In the genomic region with DNA sequence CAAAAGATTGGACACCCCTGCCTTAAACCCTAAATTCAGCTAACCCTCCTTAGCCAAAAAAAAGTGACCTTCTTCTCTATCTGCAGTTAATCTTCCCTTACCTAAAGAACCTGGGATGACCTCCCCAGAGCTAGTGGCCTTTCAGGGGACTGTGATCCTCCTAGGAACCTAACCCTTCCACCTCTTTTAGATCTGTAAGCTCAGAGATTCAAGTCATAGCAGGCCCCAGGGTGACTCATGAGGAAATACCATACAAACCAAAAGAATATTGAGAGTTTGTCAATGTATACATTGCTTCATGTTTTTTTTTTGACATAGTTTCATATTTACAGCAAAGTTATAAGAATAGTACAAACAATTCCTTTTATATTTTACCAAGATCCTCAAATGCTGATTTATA, we compare ENCODE assay signal across 12 cellular contexts. TPM values are rescaled to one million over a fixed set of nuclear protein-coding genes. Genes with fewer than 3 reads are reported as not detected.
A peak's percentile ranks its signal among the peaks of the same experiment; 100 is the strongest.
DNase-seq lines count a peak whose midpoint lies in the region; ATAC-seq, FAIRE-seq and TF ChIP-seq lines count a peak whose summit lies in the region.
"Had no signal": no experiment of that assay in that cellular context is flagged by ENCODE, and none has a peak within 500 bp of the region (broad histone marks: within the 10 kb centered on the region; RNA-seq: fewer than 3 reads in every experiment).

No MANE protein-coding gene starts in this region.

- H3K4ac ChIP-seq in mesenchymal stem cell (ENCODE audit: low read depth in 1 of 2, low read length in 2 of 2), result no peak overlapping the region

- TF ChIP-seq CTCF in astrocyte (IDR thresholded peaks at IDR 0.05; ENCODE audit: insufficient read depth, low read depth, low read length) (no peak), ascending aorta (IDR thresholded peaks at IDR 0.05) (no peak), left lung (IDR thresholded peaks at IDR 0.05) (no peak)

- H3K27ac Mint-ChIP-seq in astrocyte (ENCODE audit: unreplicated experiment), result peak overlapping the region; percentile 27

- H2AK5ac ChIP-seq in mesenchymal stem cell (ENCODE audit: low read length, severe bottlenecking), result no peak overlapping the region

- H3K79me1 ChIP-seq in mesenchymal stem cell (replicated peaks; ENCODE audit: low read length, poor library complexity, severe bottlenecking), result no peaks in the 10 kb centered on the region

- no peak overlapping the region for H2AFZ ChIP-seq in astrocyte (ENCODE audit: low read depth, low read length)
- peak overlapping the region; percentile 27 for H2AFZ ChIP-seq in mesenchymal stem cell (ENCODE audit: low read depth, low read length)

- no peaks in the 10 kb centered on the region for H3K27me3 ChIP-seq in MG63
- peaks cover 4% of the 10 kb centered on the region for H3K27me3 ChIP-seq in astrocyte (ENCODE audit: insufficient read depth, low read length)
- peaks cover 0 to 6% of the 10 kb centered on the region in 2 experiments for H3K27me3 ChIP-seq in mesenchymal stem cell (ENCODE audit: control insufficient read depth in 1 of 2, insufficient read depth in 1 of 2, low read length in 2 of 2)
- no peaks in the 10 kb centered on the region for H3K27me3 ChIP-seq in ascending aorta
- H3K27me3 ChIP-seq in left lung, result no peaks in the 10 kb centered on the region
- H3K27me3 ChIP-seq: tibial artery had no signal

- H3K79me2 ChIP-seq in astrocyte (ENCODE audit: insufficient read depth, low read length), result no peaks in the 10 kb centered on the region

- H4K91ac ChIP-seq in mesenchymal stem cell (ENCODE audit: low read length), result no peak overlapping the region

- H3K9me3 Mint-ChIP-seq in astrocyte (ENCODE audit: unreplicated experiment), result peaks cover 4% of the 10 kb centered on the region

- H3K4me1 ChIP-seq in astrocyte (ENCODE audit: insufficient read depth, low read length) (no peaks in the 10 kb centered on the region), mesenchymal stem cell (ENCODE audit: control insufficient read depth, insufficient read depth, low read depth, low read length) (no peaks in the 10 kb centered on the region), ascending aorta (peaks cover 0 to 3% of the 10 kb centered on the region in 2 donors), left lung (no peaks in the 10 kb centered on the region)

- H3K36me3 Mint-ChIP-seq in astrocyte (ENCODE audit: low read depth, unreplicated experiment), result no peaks in the 10 kb centered on the region

- H3K9ac ChIP-seq in astrocyte (ENCODE audit: low read length) (no peak overlapping the region), mesenchymal stem cell (ENCODE audit: low read length) (no peak overlapping the region)

- no peak overlapping the region for H2BK12ac ChIP-seq in mesenchymal stem cell (ENCODE audit: low read length in 2 of 2)

- peak overlapping the region; percentile 17 for H3K4me3 Mint-ChIP-seq in astrocyte (ENCODE audit: unreplicated experiment)

- intact Hi-C loops in ascending aorta (cut with DNase I), result no loop called here
- intact Hi-C loops in left lung (cut with DNase I), result no loop called here

- no peak for FAIRE-seq in astrocyte (lab: Jason Lieb, UNC)

- no peak overlapping the region for H3K23ac ChIP-seq in mesenchymal stem cell (ENCODE audit: low read length in 2 of 2)

- H2BK120ac ChIP-seq in mesenchymal stem cell (ENCODE audit: low read depth, low read length), result no peak overlapping the region

- H3K27ac ChIP-seq in astrocyte (ENCODE audit: low read depth, low read length), result no peak overlapping the region
- no peak overlapping the region for H3K27ac ChIP-seq in mesenchymal stem cell (ENCODE audit: low read length, poor library complexity, severe bottlenecking)
- H3K27ac ChIP-seq in ascending aorta, result no peak overlapping the region
- no peak overlapping the region for H3K27ac ChIP-seq in left lung
- H3K27ac ChIP-seq: tibial artery had no signal

- DNase-seq in NOMO-1 (lab: John Stamatoyannopoulos, UW; ENCODE audit: unreplicated experiment in 2 of 2) (peak; percentile 15 to 60), NOMO-1 treated with dmso at 0.1 percent for 144 hours (lab: John Stamatoyannopoulos, UW; ENCODE audit: unreplicated experiment) (no peak), MG63 (peak; percentile 50), astrocyte (ENCODE audit: low read depth) (peak; percentile 19), mesenchymal stem cell (peak; percentile 67), ascending aorta (ENCODE audit: low spot score in 2 of 2) (no peak), left lung (no peak)
- DNase-seq: 8988T, NCI-H345, tibial artery had no signal

- no peak overlapping the region for H2BK15ac ChIP-seq in mesenchymal stem cell (ENCODE audit: low read depth, poor library complexity, severe bottlenecking)

- H3K27me3 Mint-ChIP-seq in astrocyte (ENCODE audit: low read depth, unreplicated experiment), result peaks cover 8% of the 10 kb centered on the region

- H3K4me3 ChIP-seq in MG63 (no peak overlapping the region), astrocyte (ENCODE audit: insufficient read depth, low read depth, low read length) (no peak overlapping the region), mesenchymal stem cell (ENCODE audit: insufficient read depth in 1 of 2, low read depth in 1 of 2, low read length in 2 of 2) (no peak overlapping the region), ascending aorta (no peak overlapping the region), left lung (no peak overlapping the region)
- H3K4me3 ChIP-seq: tibial artery had no signal

- H3K9me3 ChIP-seq in MG63 (no peaks in the 10 kb centered on the region), astrocyte (ENCODE audit: insufficient read depth, low read depth, low read length) (no peaks in the 10 kb centered on the region), mesenchymal stem cell (ENCODE audit: control insufficient read depth, low read length) (no peaks in the 10 kb centered on the region), ascending aorta (no peaks in the 10 kb centered on the region), left lung (no peaks in the 10 kb centered on the region)
- H3K9me3 ChIP-seq: tibial artery had no signal

- H3K4me2 ChIP-seq in astrocyte (ENCODE audit: low read length) (peak overlapping the region; percentile 34), mesenchymal stem cell (ENCODE audit: low read length, poor library complexity, severe bottlenecking) (no peak overlapping the region)

- H2BK5ac ChIP-seq in mesenchymal stem cell (ENCODE audit: low read depth, low read length, poor library complexity, severe bottlenecking), result no peak overlapping the region

- ATAC-seq in HG03439 (IDR thresholded peaks at IDR 0.05; ENCODE audit: unreplicated experiment) (no peak), left lung (no peak)

- no peaks in the 10 kb centered on the region for H3K36me3 ChIP-seq in MG63
- H3K36me3 ChIP-seq in astrocyte (ENCODE audit: insufficient read depth, low read length), result no peaks in the 10 kb centered on the region
- H3K36me3 ChIP-seq in mesenchymal stem cell (ENCODE audit: control insufficient read depth in 1 of 2, insufficient read depth in 2 of 2, low read depth in 1 of 2, low read length in 2 of 2), result no peaks in the 10 kb centered on the region
- no peaks in the 10 kb centered on the region for H3K36me3 ChIP-seq in ascending aorta
- no peaks in the 10 kb centered on the region for H3K36me3 ChIP-seq in left lung
- H3K36me3 ChIP-seq: tibial artery had no signal

- H4K20me1 ChIP-seq in astrocyte (ENCODE audit: insufficient read depth, low read length), result no peaks in the 10 kb centered on the region

- peaks cover 17% of the 10 kb centered on the region for H3K4me1 Mint-ChIP-seq in astrocyte (ENCODE audit: low read depth, unreplicated experiment)

- no peak overlapping the region for H4K8ac ChIP-seq in mesenchymal stem cell (ENCODE audit: low read length)

- H3K18ac ChIP-seq in mesenchymal stem cell (ENCODE audit: low read depth in 1 of 2, low read length in 2 of 2), result no peak overlapping the region

- H3K14ac ChIP-seq in mesenchymal stem cell (ENCODE audit: low read length in 2 of 2), result no peak overlapping the region

RNA-seq across cellular contexts. Expression of a gene that starts 38.3 kb away (rescaled TPM):
- not detected in 2 replicates for total RNA-seq in MG63 (2014; rRNA removed; shearing (Covaris generic); ENCODE audit: low replicate concordance)
- total RNA-seq in astrocyte, result 0.07 and 0.12 TPM in 2 replicates
- 0.01 TPM for polyA plus RNA-seq in mesenchymal stem cell (2013, experiment 1 of 2)
- 0.01 TPM for polyA plus RNA-seq in mesenchymal stem cell (2013, experiment 2 of 2)
- not detected for total RNA-seq in ascending aorta
- total RNA-seq in left lung, result under 1 TPM in 1 of 2 donors, not detected in 1; 0.10 TPM
- total RNA-seq: myocyte had no signal

RNA-seq across cellular contexts. Expression of a gene that starts 54.4 kb away (rescaled TPM):
- total RNA-seq in MG63 (2014; rRNA removed; shearing (Covaris generic); ENCODE audit: low replicate concordance), result 51.6 and 77.3 TPM in 2 replicates
- total RNA-seq in astrocyte (190 and 196 TPM in 2 replicates), ascending aorta (25.9 TPM), left lung (100 to 1,000 TPM; 105 to 117 TPM)
- polyA plus RNA-seq in mesenchymal stem cell (2013, experiment 1 of 2), result 49.6 TPM
- polyA plus RNA-seq in mesenchymal stem cell (2013, experiment 2 of 2), result 51.6 TPM

Comparison
In these comparisons a context has a peak if more than half of its experiments do, and no peak if none do; other contexts are left out.
1. DNase-seq: peak in NOMO-1 (2 of 2), MG63 (single experiment), astrocyte (single experiment) and mesenchymal stem cell (single experiment); none in NOMO-1 treated with dmso at 0.1 percent for 144 hours (single experiment), ascending aorta (0 of 2) and left lung (0 of 2).